10 cellular contexts compared by ENCODE assay signal in the genomic region with DNA sequence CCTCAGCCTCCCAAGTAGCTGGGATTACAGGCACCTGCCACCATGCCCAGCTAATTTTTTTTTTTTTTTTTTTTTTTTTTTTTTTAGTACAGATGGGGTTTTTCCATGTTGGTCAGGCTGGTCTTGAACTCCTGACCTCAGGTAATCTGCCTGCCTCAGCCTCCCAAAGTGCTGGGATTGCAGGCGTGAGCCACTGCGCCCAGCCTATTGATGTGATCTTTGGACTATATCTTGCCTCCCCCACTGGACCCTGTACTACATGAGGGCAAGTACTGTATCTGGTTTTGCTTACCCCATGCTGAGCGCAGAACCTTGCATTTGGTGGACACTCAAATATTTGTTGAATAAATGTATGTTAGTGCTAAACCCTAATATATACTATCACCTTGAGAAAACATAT. TPM values are rescaled to one million over a fixed set of nuclear protein-coding genes. Genes with fewer than 3 reads are reported as not detected.
"Had no signal": no experiment of that assay in that cellular context is flagged by ENCODE, and none has a peak within 500 bp of the region (broad histone marks: within the 10 kb centered on the region; RNA-seq: fewer than 3 reads in every experiment).

No MANE protein-coding gene starts in this region.

RNA-seq across cellular contexts. Expression of gene CRYM, which starts 5.3 kb away (rescaled TPM):
- total RNA-seq: PC-3, PC-9, RPMI7951, SJCRH30, SJSA1 had no signal

RNA-seq across cellular contexts. Expression of gene ANKS4B, which starts 39.3 kb away (rescaled TPM):
- total RNA-seq: OCI-LY7, PC-3, PC-9, Right ventricle myocardium inferior, Right ventricle myocardium superior, RPMI7951, SJSA1, SK-MEL-5 had no signal
- polyA plus RNA-seq: SK-N-SH had no signal
